8 cellular contexts compared by ENCODE assay signal in genomic region chr22:19522190-19522880, GRCh38. TPM values are rescaled to one million over a fixed set of nuclear protein-coding genes. Genes with fewer than 3 reads are reported as not detected.
DNase-seq lines count a peak whose midpoint lies in the region; ATAC-seq and TF ChIP-seq lines count a peak whose summit lies in the region.

No MANE protein-coding gene starts in this region.

- no peak overlapping the region for H2AFZ ChIP-seq in neural progenitor cell (replicated peaks)

- H3F3A ChIP-seq in neural progenitor cell (ENCODE audit: low read depth): peaks cover 19% of the 10 kb centered on the region

- H3K9me3 Mint-ChIP-seq in neural progenitor cell: no peaks in the 10 kb centered on the region

- H3K36me3 ChIP-seq in neural progenitor cell: no peaks in the 10 kb centered on the region
- no peaks in the 10 kb centered on the region for H3K36me3 ChIP-seq in effector memory CD4-positive, alpha-beta T cell (ENCODE audit: control insufficient read depth, insufficient read depth, low read length)

- peaks cover 13% of the 10 kb centered on the region for H3K4me1 Mint-ChIP-seq in neural progenitor cell

- H3K4me3 ChIP-seq in dorsolateral prefrontal cortex (peak overlapping the region in 53 of 59 donors; percentile 11 to 64 (median 44)), neural progenitor cell (peak overlapping the region; percentile 54)
- H3K4me3 ChIP-seq in effector memory CD4-positive, alpha-beta T cell (ENCODE audit: insufficient read depth, low read depth, low read length, poor library complexity, severe bottlenecking): no peak overlapping the region

- H3K9ac ChIP-seq in neural progenitor cell: no peak overlapping the region

- peak; percentile 41 for DNase-seq in DMS153 treated with DMSO at 0.1 percent for 48 hours (lab: John Stamatoyannopoulos, UW; ENCODE audit: unreplicated experiment)
- DNase-seq in NCI-H2029 treated with DMSO at 0.1 percent for 48 hours (lab: John Stamatoyannopoulos, UW): peak; percentile 51
- DNase-seq in dorsolateral prefrontal cortex: peak in 7 of 10 donors; percentile 10 to 60 (median 38)
- no peak for DNase-seq in neural progenitor cell (ENCODE audit: low spot score)
- no peak for DNase-seq in effector memory CD4-positive, alpha-beta T cell
- DNase-seq in NCI-H526 treated with DMSO at 0.1 percent for 48 hours (lab: John Stamatoyannopoulos, UW): no peak

- H3K4me3 Mint-ChIP-seq in neural progenitor cell: peak overlapping the region; percentile 77

- H3K36me3 Mint-ChIP-seq in neural progenitor cell: peaks cover 7% of the 10 kb centered on the region

- peaks cover 28% of the 10 kb centered on the region for H3K27me3 Mint-ChIP-seq in neural progenitor cell (ENCODE audit: insufficient read depth, low read depth)

- peaks cover 15% of the 10 kb centered on the region for H3K4me1 ChIP-seq in neural progenitor cell
- peaks cover 20% of the 10 kb centered on the region for H3K4me1 ChIP-seq in effector memory CD4-positive, alpha-beta T cell (ENCODE audit: control insufficient read depth, insufficient read depth, low read length, poor library complexity, severe bottlenecking)

- no peaks in the 10 kb centered on the region for H3K79me2 ChIP-seq in neural progenitor cell (ENCODE audit: low read depth)

- TF ChIP-seq CTCF in dorsolateral prefrontal cortex (IDR thresholded peaks at IDR 0.05 in 54 of 56, conservative IDR thresholded peaks at IDR 0.05 in 2 of 56; ENCODE audit: low read depth in 1 of 56, partially characterized antibody in 56 of 56): no peak
- no peak for TF ChIP-seq CTCF in neural progenitor cell (IDR thresholded peaks at IDR 0.05)

- peak overlapping the region; percentile 86 for H3K4me2 ChIP-seq in neural progenitor cell

- no peaks in the 10 kb centered on the region for H3K9me3 ChIP-seq in neural progenitor cell (ENCODE audit: low read depth)
- no peaks in the 10 kb centered on the region for H3K9me3 ChIP-seq in effector memory CD4-positive, alpha-beta T cell (ENCODE audit: control insufficient read depth, low read length)

- H3K27me3 ChIP-seq in dorsolateral prefrontal cortex: peaks cover 0 to 50% (median 33%) of the 10 kb centered on the region in 45 donors
- peaks cover 57% of the 10 kb centered on the region for H3K27me3 ChIP-seq in neural progenitor cell
- peaks cover 22% of the 10 kb centered on the region for H3K27me3 ChIP-seq in effector memory CD4-positive, alpha-beta T cell (replicated peaks; ENCODE audit: control insufficient read depth, insufficient read depth, low read length, poor library complexity, severe bottlenecking)

- peak overlapping the region in 52 of 59 donors; percentile 7 to 86 (median 69) for H3K27ac ChIP-seq in dorsolateral prefrontal cortex
- H3K27ac ChIP-seq in neural progenitor cell: no peak overlapping the region
- no peak overlapping the region for H3K27ac ChIP-seq in effector memory CD4-positive, alpha-beta T cell (ENCODE audit: insufficient read depth, low read length, poor library complexity, severe bottlenecking)

- no peak for ATAC-seq in HG03460 (IDR thresholded peaks at IDR 0.05; ENCODE audit: unreplicated experiment)
- ATAC-seq in GM18858 (IDR thresholded peaks at IDR 0.05; ENCODE audit: unreplicated experiment): no peak

- peaks cover 17% of the 10 kb centered on the region for H4K20me1 ChIP-seq in neural progenitor cell (ENCODE audit: low read depth)

- H3K27ac Mint-ChIP-seq in neural progenitor cell: no peak overlapping the region

- intact Hi-C loops in dorsolateral prefrontal cortex (cut with DNase I): no loop called here

RNA-seq across cellular contexts. Expression of gene CLDN5, which starts 1.9 kb away (rescaled TPM):
- total RNA-seq in dorsolateral prefrontal cortex (100 to 1,000 TPM in 26 of 120 experiments, 10 to 100 TPM in 94; 31.2 to 203 (median 75.1) TPM), neural progenitor cell (ENCODE audit: low replicate concordance) (0.69 and 4.1 TPM in 2 replicates)

RNA-seq across cellular contexts. Expression of gene CDC45, which starts 42.6 kb away (rescaled TPM):
- total RNA-seq in dorsolateral prefrontal cortex (1 to 10 TPM in 17 of 120 experiments, under 1 TPM in 22, not detected in 81; 0.28 to 1.9 (median 0.81) TPM), neural progenitor cell (ENCODE audit: low replicate concordance) (40.9 and 50.7 TPM in 2 replicates)

RNA-seq across cellular contexts. Expression of gene UFD1, which starts 43.3 kb away (rescaled TPM):
- 10 to 100 TPM; 26.9 to 61.3 (median 37.7) TPM for total RNA-seq in dorsolateral prefrontal cortex
- 37.5 and 37.7 TPM in 2 replicates for total RNA-seq in neural progenitor cell (ENCODE audit: low replicate concordance)

Comparison
In these comparisons a context has a peak if more than half of its experiments do, and no peak if none do; other contexts are left out.
1. DNase-seq: peak in DMS153 treated with DMSO at 0.1 percent for 48 hours (single experiment), NCI-H2029 treated with DMSO at 0.1 percent for 48 hours (single experiment) and dorsolateral prefrontal cortex (7 of 10); none in neural progenitor cell (single experiment), effector memory CD4-positive, alpha-beta T cell (0 of 3) and NCI-H526 treated with DMSO at 0.1 percent for 48 hours (single experiment).
2. H3K27ac ChIP-seq: peak in dorsolateral prefrontal cortex (52 of 59); none in neural progenitor cell (single experiment) and effector memory CD4-positive, alpha-beta T cell (single experiment).
3. RNA of gene CDC45, which starts 42.6 kb away (total RNA-seq): 40.9 to 50.7 TPM in neural progenitor cell; 0.28 to 1.9 TPM in dorsolateral prefrontal cortex; every median in the first group is over 10 times any median in the second.